ENCODE assay signal across 17 cellular contexts in the genomic region with DNA sequence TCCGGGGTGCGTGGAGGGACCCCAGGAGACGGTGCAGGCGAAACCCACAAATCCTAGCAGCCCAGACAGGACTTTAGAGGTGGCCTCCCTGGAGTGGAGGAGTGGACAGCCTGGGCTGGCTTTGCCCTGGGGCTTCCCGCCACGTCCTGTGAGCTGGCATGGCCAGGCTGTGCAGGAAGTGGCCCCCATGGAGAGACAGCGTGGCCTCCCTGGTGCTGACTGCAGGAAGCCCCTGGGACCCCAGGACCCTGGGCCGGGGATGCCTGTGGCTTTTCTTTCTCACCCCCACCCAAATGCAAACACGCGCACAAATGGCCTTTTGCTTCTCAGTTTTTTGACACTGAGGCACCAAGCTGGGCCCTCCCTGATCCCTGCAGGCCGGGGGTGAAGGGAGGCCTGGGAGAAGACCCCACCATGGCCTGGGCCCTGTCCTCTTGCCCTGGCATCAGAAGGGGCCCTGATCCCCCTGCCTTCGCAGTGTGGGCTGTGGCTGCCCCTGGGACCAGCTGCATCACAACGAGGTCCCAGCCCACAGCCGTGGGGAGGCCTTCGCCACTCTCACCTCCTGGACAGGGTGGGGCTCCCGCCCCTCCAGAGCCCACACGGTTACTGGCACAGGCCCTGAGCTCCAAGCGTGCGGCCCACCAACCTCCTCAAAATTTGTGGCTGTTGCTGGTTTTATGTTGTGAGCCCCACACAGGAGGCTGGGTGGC. TPM values are rescaled to one million over a fixed set of nuclear protein-coding genes. Genes with fewer than 3 reads are reported as not detected.
"Had no signal": no experiment of that assay in that cellular context is flagged by ENCODE, and none has a peak within 500 bp of the region (broad histone marks: within the 10 kb centered on the region; RNA-seq: fewer than 3 reads in every experiment).

No MANE protein-coding gene starts in this region.

- DNase-seq: activated CD4-positive, alpha-beta T cell treated with anti-CD3 and anti-CD28 coated beads, Interleukin-2, amount 10 ng/mL, durations not matched to agents 7 days and 5 days; activated CD8-positive, alpha-beta memory T cell treated with anti-CD3 and anti-CD28 coated beads for 24 hours; activated naive CD4-positive, alpha-beta T cell treated with anti-CD3 and anti-CD28 coated beads, Interleukin-2, amount 10 ng/mL, durations not matched to agents 7 days and 5 days; colonic mucosa; effector CD4-positive, alpha-beta T cell; hippocampal formation; natural killer cell; stimulated activated CD4-positive, alpha-beta T cell treated with anti-CD3 and anti-CD28 coated beads, Interleukin-12 subunit alpha, Interleukin-12 subunit beta, amount 100 ng/mL, for 4 hours; stimulated activated CD4-positive, alpha-beta T cell treated with anti-CD3 and anti-CD28 coated beads, Interleukin-2, amount 100 ng/mL, for 48 hours; T-cell had no signal

- H3K9me3 ChIP-seq: colonic mucosa, gastroesophageal sphincter had no signal

- H3K27me3 ChIP-seq: colonic mucosa had no signal

- H3K4me3 ChIP-seq: colonic mucosa, gastroesophageal sphincter had no signal

- FAIRE-seq: endothelial cell of umbilical vein, urothelium cell line had no signal

- H3K27ac ChIP-seq: colonic mucosa, gastroesophageal sphincter had no signal

- H3K36me3 ChIP-seq: colonic mucosa, gastroesophageal sphincter had no signal

- ATAC-seq: activated T-helper 17 cell treated with anti-CD3 and anti-CD28 coated beads, Interleukin-2, amount 50 U/mL, for 72 hours; gastroesophageal sphincter; natural killer cell; T-cell had no signal

RNA-seq across cellular contexts. Expression of a gene that starts 51.6 kb away (rescaled TPM):
- total RNA-seq: activated CD4-positive, alpha-beta T cell treated with anti-CD3 and anti-CD28 coated beads, Interleukin-2, amount 10 ng/mL, durations not matched to agents 7 days and 5 days; activated T-helper 17 cell treated with anti-CD3 and anti-CD28 coated beads, Interleukin-2, amount 50 U/mL, for 72 hours; cardiac septum; colonic mucosa; endothelial cell of umbilical vein; mucosa of gallbladder; osteocyte; T-cell had no signal
- polyA plus RNA-seq: endothelial cell of umbilical vein had no signal

RNA-seq across cellular contexts. Expression of a gene that starts 58.9 kb away (rescaled TPM):
- total RNA-seq: activated CD4-positive, alpha-beta T cell treated with anti-CD3 and anti-CD28 coated beads, Interleukin-2, amount 10 ng/mL, durations not matched to agents 7 days and 5 days; endothelial cell of umbilical vein; osteocyte had no signal
- polyA plus RNA-seq: endothelial cell of umbilical vein had no signal
